ENCODE assay signal across 22 cellular contexts in the genomic region with DNA sequence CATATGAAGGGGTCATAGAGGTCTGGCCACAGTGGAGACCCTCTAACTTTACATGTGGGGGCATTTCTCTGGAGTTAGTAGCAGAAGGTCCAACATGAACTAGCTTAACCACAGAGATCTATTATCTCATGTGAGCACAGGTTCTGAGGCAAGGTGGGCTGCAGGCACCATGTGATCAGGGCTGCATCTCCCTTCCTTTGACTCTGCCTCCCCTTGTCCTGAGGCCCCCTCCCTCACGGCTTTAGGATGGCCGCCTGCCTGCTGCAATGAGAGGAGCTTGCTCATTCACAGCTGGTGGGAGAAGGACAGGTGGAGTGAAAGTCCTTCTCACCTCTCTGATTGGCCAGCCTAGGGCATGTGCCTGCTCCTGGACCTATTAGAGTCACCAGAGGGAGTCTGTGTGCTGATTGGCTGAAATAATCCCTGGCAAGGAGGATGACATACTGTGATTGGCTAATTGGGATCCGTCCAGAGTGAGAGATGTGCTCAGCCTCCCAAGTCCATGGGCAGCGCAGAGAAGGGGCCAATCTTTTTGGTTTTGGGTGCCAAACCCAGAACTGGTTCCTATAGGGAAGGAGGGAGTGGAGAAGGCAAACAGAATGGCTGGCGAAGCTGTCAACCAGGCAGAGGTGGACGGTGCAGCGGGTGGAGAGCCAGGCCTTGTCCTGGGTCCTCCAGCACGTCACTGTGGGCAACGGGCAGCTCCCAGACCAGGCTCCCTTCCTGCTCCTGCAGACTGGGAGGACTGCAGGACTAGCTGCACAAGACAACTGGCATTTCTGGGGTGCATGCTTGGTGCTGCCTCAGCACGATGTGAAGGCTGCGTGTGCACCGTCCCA. TPM values are rescaled to one million over a fixed set of nuclear protein-coding genes. Genes with fewer than 3 reads are reported as not detected.
DNase-seq lines count a peak whose midpoint lies in the region; ATAC-seq, FAIRE-seq and TF ChIP-seq lines count a peak whose summit lies in the region.
"Had no signal": no experiment of that assay in that cellular context is flagged by ENCODE, and none has a peak within 500 bp of the region (broad histone marks: within the 10 kb centered on the region; RNA-seq: fewer than 3 reads in every experiment).

No MANE protein-coding gene starts in this region.

- H3K27me3 Mint-ChIP-seq in neural progenitor cell (ENCODE audit: insufficient read depth, low read depth) (peaks cover 18% of the 10 kb centered on the region), endothelial cell (ENCODE audit: unreplicated experiment) (peaks cover 5% of the 10 kb centered on the region)

- no peaks in the 10 kb centered on the region for H3K9me2 ChIP-seq in HCT116 (ENCODE audit: insufficient read depth)

- POLR2A ChIA-PET in HCT116 (lab: Charles Lee): no interaction called here
- POLR2A ChIA-PET in K562 (lab: Yijun Ruan, JAX): interaction anchor here (0.6 to 1.7 kb wide), 5 partner anchors 8 to 458 kb away, joined by 3 to 7 read pairs (median 3); no protein-coding TSS in a partner anchor

- intact Hi-C loops in HCT116 (cut with micrococcal nuclease): no loop called here
- intact Hi-C loops in K562 (cut with micrococcal nuclease): no loop called here
- intact Hi-C loops in lower leg skin (cut with DNase I; ENCODE audit: low total_unique reads): no loop called here

- H3K4me3 Mint-ChIP-seq in neural progenitor cell (peak overlapping the region; percentile 41), endothelial cell (ENCODE audit: unreplicated experiment) (no peak overlapping the region)
- H3K4me3 Mint-ChIP-seq: CD4-positive, alpha-beta T cell had no signal

- no peak for FAIRE-seq in K562 (lab: Jason Lieb, UNC)
- FAIRE-seq: GM12878, RCC 7860 had no signal

- WGBS in K562 (ENCODE audit: insufficient coverage, low coverage, missing lambda C conversion rate): 0% methylated on average over 12 of the region's 12 CpGs
- WGBS in lower leg skin, 2 donors: 74 to 84% methylated on average over 9 to 12 of the region's 12 CpGs

- peak overlapping the region; percentile 86 for H3K27ac Mint-ChIP-seq in neural progenitor cell
- H3K27ac Mint-ChIP-seq in endothelial cell (ENCODE audit: unreplicated experiment): no peak overlapping the region
- H3K27ac Mint-ChIP-seq: CD4-positive, alpha-beta T cell had no signal

- no TSS peak for BruUV-seq in HCT116 (replicated peaks; lab: Mats Ljungman, UMichigan)
- no TSS peak for BruUV-seq in K562 (replicated peaks; lab: Mats Ljungman, UMichigan)

- H3K36me3 ChIP-seq in HCT116 (ENCODE audit: control insufficient read depth in 1 of 2, insufficient read depth in 2 of 2, low read length in 2 of 2): no peaks in the 10 kb centered on the region
- H3K36me3 ChIP-seq in K562 (ENCODE audit: control insufficient read depth, insufficient read depth, low read length): no peaks in the 10 kb centered on the region
- H3K36me3 ChIP-seq in neural progenitor cell: no peaks in the 10 kb centered on the region
- H3K36me3 ChIP-seq: BLaER1 had no signal

- H3K4me3 ChIP-seq in HCT116 (replicated peaks in 1 of 2; ENCODE audit: low read depth in 1 of 2, low read length in 2 of 2) (no peak overlapping the region), K562 (no peak overlapping the region), neural progenitor cell (no peak overlapping the region), lower leg skin (ENCODE audit: low read depth, poor library complexity, severe bottlenecking) (no peak overlapping the region)
- H3K4me3 ChIP-seq: BLaER1, GM12878 had no signal

- H4K20me1 ChIP-seq in HCT116 (ENCODE audit: insufficient read depth): no peaks in the 10 kb centered on the region
- H4K20me1 ChIP-seq in K562 (replicated peaks; ENCODE audit: control insufficient read depth, insufficient read depth, low read length): no peaks in the 10 kb centered on the region; the same call in 1 of the 2 replicates
- no peaks in the 10 kb centered on the region for H4K20me1 ChIP-seq in neural progenitor cell (ENCODE audit: low read depth)
- H4K20me1 ChIP-seq: BLaER1 had no signal

- H3K27ac ChIP-seq in HCT116 (ENCODE audit: low read depth, low read length): no peak overlapping the region
- no peak overlapping the region for H3K27ac ChIP-seq in K562 (ENCODE audit: extremely low read depth, low read depth, low read length)
- H3K27ac ChIP-seq in neural progenitor cell: no peak overlapping the region
- H3K27ac ChIP-seq: BLaER1, KMS-11 had no signal

- DNase-seq in HCT116 (ENCODE audit: low read depth, low spot score) (no peak), K562 (ENCODE audit: extremely low read depth in 1 of 4, low spot score in 3 of 4) (peak in 3 of 4 experiments; percentile 13 to 77 (median 50)), neural progenitor cell (ENCODE audit: low spot score) (no peak), lower leg skin (ENCODE audit: low spot score in 2 of 2) (no peak), endothelial cell (ENCODE audit: low spot score) (no peak)
- DNase-seq: ACHN; CD4-positive, alpha-beta T cell; COR-L47; DND-41; NCI-H1105 treated with DMSO at 0.1 percent for 48 hours; NCI-H2081; NCI-H2171 treated with DMSO at 0.1 percent for 48 hours; NCI-H446; NCI-H526; OCI-M1 had no signal

- TF ChIP-seq CTCF in HCT116 (IDR thresholded peaks at IDR 0.05 in 2 of 3, conservative IDR thresholded peaks at IDR 0.05 in 1 of 3; ENCODE audit: borderline replicate concordance in 1 of 3, insufficient read depth in 1 of 3, low read depth in 2 of 3, low read length in 2 of 3): no peak
- no peak for TF ChIP-seq CTCF in K562 (IDR thresholded peaks at IDR 0.05 in 2 of 3, conservative IDR thresholded peaks at IDR 0.05 in 1 of 3; ENCODE audit: insufficient read depth in 2 of 3, low read depth in 1 of 3, low read length in 3 of 3)
- no peak for TF ChIP-seq CTCF in neural progenitor cell (IDR thresholded peaks at IDR 0.05)
- no peak for TF ChIP-seq CTCF in lower leg skin (IDR thresholded peaks at IDR 0.05)
- no peak for TF ChIP-seq CTCF in endothelial cell (IDR thresholded peaks at IDR 0.05; ENCODE audit: unreplicated experiment)

- H3F3A ChIP-seq in neural progenitor cell (ENCODE audit: low read depth): no peaks in the 10 kb centered on the region

- RAD21 ChIA-PET in HCT116 (lab: Charles Lee; ENCODE audit: low non-redundant PET in 1 of 2, low total read pairs in 2 of 2, uncharacterized antibody in 2 of 2, unreplicated experiment in 2 of 2): no interaction called here

- no peak for TF ChIP-seq EP300 in Ishikawa (IDR thresholded peaks at IDR 0.05; ENCODE audit: borderline replicate concordance)
- TF ChIP-seq EP300 in K562 (IDR thresholded peaks at IDR 0.05; ENCODE audit: low read length): no peak

- H3K9me3 ChIP-seq in HCT116 (ENCODE audit: control insufficient read depth in 1 of 2, insufficient read depth in 1 of 2, low read depth in 1 of 2, low read length in 2 of 2): peaks cover 0 to 3% of the 10 kb centered on the region in 2 experiments; a peak in 1 of 4 replicates
- 0 out of 2 replicates have a peak, but pooled peaks cover 2% of the 10 kb centered on the region for H3K9me3 ChIP-seq in K562 (replicated peaks; ENCODE audit: control insufficient read depth, insufficient read depth, low read depth, low read length)
- H3K9me3 ChIP-seq in neural progenitor cell (ENCODE audit: low read depth): no peaks in the 10 kb centered on the region

- H3K36me3 Mint-ChIP-seq in neural progenitor cell (no peaks in the 10 kb centered on the region), endothelial cell (ENCODE audit: low read depth, unreplicated experiment) (peaks cover 3% of the 10 kb centered on the region)

- H3K27me3 ChIP-seq in HCT116 (ENCODE audit: insufficient read depth, low read length) (no peaks in the 10 kb centered on the region), K562 (ENCODE audit: control insufficient read depth in 2 of 2, insufficient read depth in 2 of 2, low read length in 2 of 2) (peaks cover 34 to 64% of the 10 kb centered on the region in 2 experiments), neural progenitor cell (no peaks in the 10 kb centered on the region)
- H3K27me3 ChIP-seq: BLaER1 had no signal

- in situ Hi-C loops in K562 (cut with MboI): no loop called here

- H2AFZ ChIP-seq in HCT116 (ENCODE audit: low read depth, low read length, poor library complexity, severe bottlenecking) (no peak overlapping the region), K562 (ENCODE audit: low read depth, low read length) (no peak overlapping the region), neural progenitor cell (replicated peaks) (no peak overlapping the region)

- H3K79me2 ChIP-seq in HCT116 (ENCODE audit: insufficient read depth, low read length): no peaks in the 10 kb centered on the region
- H3K79me2 ChIP-seq in K562 (ENCODE audit: control insufficient read depth, insufficient read depth, low read length): no peaks in the 10 kb centered on the region
- no peaks in the 10 kb centered on the region for H3K79me2 ChIP-seq in neural progenitor cell (ENCODE audit: low read depth)

- H3K9me1 ChIP-seq in K562 (ENCODE audit: control insufficient read depth, insufficient read depth, low read length): no peaks in the 10 kb centered on the region

- H3K9ac ChIP-seq in HCT116 (ENCODE audit: low read length) (no peak overlapping the region), K562 (ENCODE audit: insufficient read depth in 1 of 2, low read depth in 2 of 2, low read length in 2 of 2) (no peak overlapping the region), neural progenitor cell (no peak overlapping the region)
- H3K9ac ChIP-seq: BLaER1, KMS-11 had no signal

- H3K4me1 Mint-ChIP-seq in neural progenitor cell (peaks cover 12% of the 10 kb centered on the region), endothelial cell (ENCODE audit: unreplicated experiment) (no peaks in the 10 kb centered on the region)

- H3K9me3 Mint-ChIP-seq in neural progenitor cell (peaks cover 33% of the 10 kb centered on the region), endothelial cell (ENCODE audit: unreplicated experiment) (peaks cover 18% of the 10 kb centered on the region)
- H3K9me3 Mint-ChIP-seq: CD4-positive, alpha-beta T cell had no signal

- H3K4me1 ChIP-seq in HCT116 (ENCODE audit: control insufficient read depth in 1 of 2, insufficient read depth in 2 of 2, low read length in 2 of 2) (no peaks in the 10 kb centered on the region), K562 (replicated peaks in 1 of 2; ENCODE audit: control insufficient read depth in 2 of 2, insufficient read depth in 2 of 2, low read length in 2 of 2) (peaks cover 0 to 7% of the 10 kb centered on the region in 2 experiments; a peak in 1 of 5 replicates), neural progenitor cell (no peaks in the 10 kb centered on the region)

- CTCF ChIA-PET in HCT116 (lab: Charles Lee) (no interaction called here), K562 (lab: Yijun Ruan, JAX; ENCODE audit: low intra/inter-chr PET ratio) (no interaction called here)

- ATAC-seq in HCT116 (peak; percentile 73), K562 (peak; percentile 82), GM18511 (IDR thresholded peaks at IDR 0.05; ENCODE audit: unreplicated experiment) (no peak), HG02885 (IDR thresholded peaks at IDR 0.05; ENCODE audit: poor library complexity, unreplicated experiment) (no peak)
- ATAC-seq: GM12878 had no signal

- no peak for TF ChIP-seq POLR2A in HCT116 (IDR thresholded peaks at IDR 0.05; ENCODE audit: borderline replicate concordance, extremely low read depth, insufficient read depth, insufficient read length)
- TF ChIP-seq POLR2A in K562 (conservative IDR thresholded peaks at IDR 0.05): no peak
- no peak for TF ChIP-seq POLR2A in lower leg skin (IDR thresholded peaks at IDR 0.05)

- TF ChIP-seq RAD21 in HCT116 (IDR thresholded peaks at IDR 0.05; ENCODE audit: low read depth) (no peak), Ishikawa (IDR thresholded peaks at IDR 0.05; ENCODE audit: low read depth) (no peak), K562 (CRISPR knock-in tag; conservative IDR thresholded peaks at IDR 0.05 in 1 of 2, IDR thresholded peaks at IDR 0.05 in 1 of 2) (no peak)

- no peak overlapping the region for H3K4me2 ChIP-seq in HCT116 (ENCODE audit: low read length)
- H3K4me2 ChIP-seq in K562 (ENCODE audit: insufficient read depth, low read length): no peak overlapping the region
- H3K4me2 ChIP-seq in neural progenitor cell: no peak overlapping the region
- H3K4me2 ChIP-seq: BLaER1, KMS-11 had no signal

RNA-seq across cellular contexts. Expression of gene C1orf174, which starts 39.4 kb away (rescaled TPM):
- 33.7 TPM for total RNA-seq in HCT116 (2021; ENCODE audit: unreplicated experiment)
- 24.3 and 28.0 TPM in 2 replicates for polyA plus RNA-seq in HCT116 (2012)
- 67.9 and 71.3 TPM in 2 replicates for total RNA-seq in K562 (2011; cell fraction: chromatin; rRNA removed; ENCODE audit: low replicate concordance)
- total RNA-seq in K562 (2011; cell fraction: nucleolus; rRNA removed): 55.2 and 56.6 TPM in 2 replicates
- 62.5 and 62.9 TPM in 2 replicates for total RNA-seq in K562 (2011; cell fraction: nucleoplasm; rRNA removed)
- total RNA-seq in K562 (2014; rRNA removed): 41.6 and 58.8 TPM in 2 replicates
- 37.8 and 46.3 TPM in 2 replicates for total RNA-seq in K562 (2014; rRNA removed; fragmentation: Illumina TruSeq; extraction: Trizol)
- total RNA-seq in K562 (2015; rRNA removed; fragmentation: Illumina TruSeq; extraction: Trizol): 51.0 and 55.6 TPM in 2 replicates
- total RNA-seq in K562 (2021): 38.5 and 40.8 TPM in 2 replicates
- polyA plus RNA-seq in K562 (2011; rRNA removed): 45.4 and 50.7 TPM in 2 replicates
- 54.4 and 66.4 TPM in 2 replicates for polyA plus RNA-seq in K562 (2011; cell fraction: cytosol; rRNA removed)
- 64.9 and 66.7 TPM in 2 replicates for polyA plus RNA-seq in K562 (2011; cell fraction: nucleus; rRNA removed)
- 27.1 and 50.1 TPM in 2 replicates for polyA plus RNA-seq in K562 (2012)
- 48.5 and 64.9 TPM in 2 replicates for polyA plus RNA-seq in K562 (2014; fragmentation: Illumina TruSeq; extraction: Trizol)
- 10 to 100 TPM; 42.0 to 50.2 TPM for polyA plus RNA-seq in K562 (2014; fragmentation: Nextera tagmentation; extraction: Ambion mirVana)
- polyA plus RNA-seq in K562 (2014; rRNA removed): 43.0 and 54.5 TPM in 2 replicates
- 30.5 and 39.9 TPM in 2 replicates for polyA minus RNA-seq in K562 (2011; rRNA and poly(A)+ RNA removed)
- polyA minus RNA-seq in K562 (2011; cell fraction: cytosol; rRNA and poly(A)+ RNA removed): 24.3 and 27.7 TPM in 2 replicates
- polyA minus RNA-seq in K562 (2011; cell fraction: nucleus; rRNA and poly(A)+ RNA removed): 11.7 and 18.7 TPM in 2 replicates
- total RNA-seq in neural progenitor cell (ENCODE audit: low replicate concordance): 31.3 and 36.5 TPM in 2 replicates
- total RNA-seq in lower leg skin: 10 to 100 TPM; 12.7 to 22.6 (median 17.7) TPM
- total RNA-seq in endothelial cell (ENCODE audit: unreplicated experiment): 25.6 TPM

Comparison
In these comparisons a context has a peak if more than half of its experiments do, and no peak if none do; other contexts are left out.
1. ATAC-seq: peak in HCT116 (single experiment) and K562 (single experiment); none in GM18511 (single experiment) and HG02885 (single experiment).
2. DNase-seq: peak in K562 (3 of 4); none in HCT116 (single experiment), neural progenitor cell (single experiment), lower leg skin (0 of 2) and endothelial cell (single experiment).